Comparison of ENCODE assay signal across 8 cellular contexts in genomic region chr7:1758417-1758858, GRCh38.
DNase-seq lines count a peak whose midpoint lies in the region; ATAC-seq and TF ChIP-seq lines count a peak whose summit lies in the region.

No MANE protein-coding gene starts in this region.

- H3K27me3 Mint-ChIP-seq in natural killer cell (ENCODE audit: low read depth in 2 of 2) = peaks cover 0 to 6% of the 10 kb centered on the region in 2 donors
- H3K27me3 Mint-ChIP-seq in natural killer cell treated with Interleukin-12 subunit alpha and Interleukin-12 subunit beta and Interleukin-15 and Interleukin-18, amount 100 ng/mL, for 72 hours = peaks cover 0 to 2% of the 10 kb centered on the region in 2 donors

- H3K36me3 Mint-ChIP-seq in natural killer cell = no peaks in the 10 kb centered on the region
- no peaks in the 10 kb centered on the region for H3K36me3 Mint-ChIP-seq in natural killer cell treated with Interleukin-12 subunit alpha and Interleukin-12 subunit beta and Interleukin-15 and Interleukin-18, amount 100 ng/mL, for 72 hours

- H3K27me3 ChIP-seq in NT2/D1 (ENCODE audit: insufficient read depth, insufficient read length) (peaks cover 34% of the 10 kb centered on the region), osteoblast (ENCODE audit: insufficient read depth, low read length) (peaks cover 21% of the 10 kb centered on the region), stomach (peaks cover 0 to 53% (median 7%) of the 10 kb centered on the region in 3 donors)

- no peak overlapping the region for H3K4me3 Mint-ChIP-seq in natural killer cell
- H3K4me3 Mint-ChIP-seq in natural killer cell treated with Interleukin-12 subunit alpha and Interleukin-12 subunit beta and Interleukin-15 and Interleukin-18, amount 100 ng/mL, for 72 hours = no peak overlapping the region

- no peak for TF ChIP-seq POLR2A in stomach (IDR thresholded peaks at IDR 0.05)

- H3K27ac Mint-ChIP-seq in natural killer cell = no peak overlapping the region
- H3K27ac Mint-ChIP-seq in natural killer cell treated with Interleukin-12 subunit alpha and Interleukin-12 subunit beta and Interleukin-15 and Interleukin-18, amount 100 ng/mL, for 72 hours = peak overlapping the region in 1 of 2 donors; percentile 11

- WGBS in stomach, 5 donors = 22 to 36% (median 28%) methylated on average over 4 to 5 of the region's 5 CpGs

- H3K79me2 ChIP-seq in osteoblast (ENCODE audit: insufficient read depth, low read length) = no peaks in the 10 kb centered on the region

- H3K9ac ChIP-seq in NT2/D1 (ENCODE audit: insufficient read length, low read depth) = no peak overlapping the region

- H2AFZ ChIP-seq in osteoblast (ENCODE audit: low read length) = no peak overlapping the region

- intact Hi-C loops in natural killer cell (cut with micrococcal nuclease) (no loop called here), stomach (cut with DNase I; ENCODE audit: low total_unique reads) (no loop called here)

- H3K9me3 Mint-ChIP-seq in natural killer cell = peaks cover 0 to 4% of the 10 kb centered on the region in 2 donors
- H3K9me3 Mint-ChIP-seq in natural killer cell treated with Interleukin-12 subunit alpha and Interleukin-12 subunit beta and Interleukin-15 and Interleukin-18, amount 100 ng/mL, for 72 hours = peaks cover 3% of the 10 kb centered on the region

- H3K4me3 ChIP-seq in NT2/D1 (ENCODE audit: insufficient read length, low read depth) = no peak overlapping the region
- H3K4me3 ChIP-seq in epithelial cell of esophagus (ENCODE audit: low read length) = no peak overlapping the region
- H3K4me3 ChIP-seq in osteoblast (ENCODE audit: insufficient read depth, low read length) = no peak overlapping the region
- no peak overlapping the region for H3K4me3 ChIP-seq in stomach

- peaks cover under 1 to 7% of the 10 kb centered on the region in 2 donors for H3K4me1 Mint-ChIP-seq in natural killer cell
- peaks cover 0 to 2% of the 10 kb centered on the region in 2 donors for H3K4me1 Mint-ChIP-seq in natural killer cell treated with Interleukin-12 subunit alpha and Interleukin-12 subunit beta and Interleukin-15 and Interleukin-18, amount 100 ng/mL, for 72 hours (ENCODE audit: low read depth in 2 of 2)

- H3K27ac ChIP-seq in osteoblast (ENCODE audit: low read depth, low read length) = no peak overlapping the region
- H3K27ac ChIP-seq in stomach = no peak overlapping the region

- TF ChIP-seq CTCF in natural killer cell (IDR thresholded peaks at IDR 0.05) = peak; percentile 12
- TF ChIP-seq CTCF in epithelial cell of esophagus (IDR thresholded peaks at IDR 0.05; ENCODE audit: insufficient read depth, low read depth, low read length, missing control alignments) = no peak
- TF ChIP-seq CTCF in osteoblast (IDR thresholded peaks at IDR 0.05; ENCODE audit: extremely low read depth, low read depth, low read length) = peak; percentile 33
- peak in 1 of 7 experiments; percentile 16 for TF ChIP-seq CTCF in stomach (IDR thresholded peaks at IDR 0.05)

- DNase-seq in natural killer cell = no peak
- DNase-seq in natural killer cell treated with Interleukin-12 subunit alpha and Interleukin-12 subunit beta and Interleukin-15 and Interleukin-18, amount 100 ng/mL, for 72 hours (ENCODE audit: low spot score) = no peak
- peak; percentile 36 for DNase-seq in NT2/D1 (ENCODE audit: low read depth, low spot score)
- DNase-seq in epithelial cell of esophagus (ENCODE audit: low read depth) = peak; percentile 8
- DNase-seq in osteoblast (ENCODE audit: insufficient read length, low spot score, missing footprints) = peak; percentile 85
- no peak for DNase-seq in HPDE6-E6E7 (ENCODE audit: extremely low spot score)
- no peak for DNase-seq in stomach

- H3K9me3 ChIP-seq in NT2/D1 (ENCODE audit: insufficient read depth, low read length) = no peaks in the 10 kb centered on the region
- H3K9me3 ChIP-seq in osteoblast (ENCODE audit: low read depth, low read length) = peaks cover 13% of the 10 kb centered on the region
- H3K9me3 ChIP-seq in stomach = peaks cover 0 to 12% (median 8%) of the 10 kb centered on the region in 4 donors

- peak; percentile 40 to 64 (median 54) for ATAC-seq in natural killer cell
- ATAC-seq in natural killer cell treated with Interleukin-12 subunit alpha and Interleukin-12 subunit beta and Interleukin-15 and Interleukin-18, amount 100 ng/mL, for 72 hours = no peak
- no peak for ATAC-seq in HG03196 (IDR thresholded peaks at IDR 0.05; ENCODE audit: unreplicated experiment)

- H3K4me1 ChIP-seq in NT2/D1 (ENCODE audit: insufficient read depth, insufficient read length) = peaks cover 16% of the 10 kb centered on the region
- H3K4me1 ChIP-seq in osteoblast (ENCODE audit: insufficient read depth, low read length) = no peaks in the 10 kb centered on the region
- H3K4me1 ChIP-seq in stomach = no peaks in the 10 kb centered on the region

- no peak overlapping the region for H3K4me2 ChIP-seq in osteoblast (ENCODE audit: insufficient read depth, low read length)

- H3K36me3 ChIP-seq in NT2/D1 (ENCODE audit: insufficient read depth, insufficient read length, low read length) (no peaks in the 10 kb centered on the region), osteoblast (ENCODE audit: insufficient read depth, low read length) (no peaks in the 10 kb centered on the region), stomach (no peaks in the 10 kb centered on the region)

- H4K20me1 ChIP-seq in osteoblast (ENCODE audit: insufficient read depth, low read length) = no peaks in the 10 kb centered on the region

- TF ChIP-seq EP300 in stomach (IDR thresholded peaks at IDR 0.05) = no peak

Comparison
In these comparisons a context has a peak if more than half of its experiments do, and no peak if none do; other contexts are left out.
1. ATAC-seq: peak in natural killer cell (3 of 3); none in natural killer cell treated with Interleukin-12 subunit alpha and Interleukin-12 subunit beta and Interleukin-15 and Interleukin-18, amount 100 ng/mL, for 72 hours (0 of 2) and HG03196 (single experiment).
2. DNase-seq: peak in NT2/D1 (single experiment), epithelial cell of esophagus (single experiment) and osteoblast (single experiment); none in natural killer cell (single experiment), natural killer cell treated with Interleukin-12 subunit alpha and Interleukin-12 subunit beta and Interleukin-15 and Interleukin-18, amount 100 ng/mL, for 72 hours (single experiment), HPDE6-E6E7 (single experiment) and stomach (single experiment).